Comparison of ENCODE assay signal across 17 cellular contexts in the genomic region with DNA sequence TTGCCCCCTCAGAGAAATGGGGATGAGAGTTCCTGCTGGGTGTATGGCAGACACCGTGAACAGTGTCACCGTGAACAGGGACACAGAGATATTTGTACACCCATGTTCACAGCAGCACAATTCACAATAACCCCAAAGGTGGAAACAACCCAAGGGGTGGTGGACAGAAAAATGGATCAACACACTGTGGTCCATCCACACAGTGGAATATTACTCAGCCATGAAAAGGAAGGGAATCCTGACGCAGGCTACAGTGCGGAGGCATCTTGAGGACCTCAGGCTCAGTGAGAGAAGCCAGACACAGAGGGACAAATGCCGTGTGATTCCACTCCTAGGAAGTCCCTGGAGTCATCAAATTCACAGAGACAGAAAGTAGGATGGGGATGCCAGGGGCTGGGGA. TPM values are rescaled to one million over a fixed set of nuclear protein-coding genes. Genes with fewer than 3 reads are reported as not detected.
DNase-seq lines count a peak whose midpoint lies in the region; ATAC-seq, FAIRE-seq and TF ChIP-seq lines count a peak whose summit lies in the region.
"Had no signal": no experiment of that assay in that cellular context is flagged by ENCODE, and none has a peak within 500 bp of the region (broad histone marks: within the 10 kb centered on the region; RNA-seq: fewer than 3 reads in every experiment).

No MANE protein-coding gene starts in this region.

- TF ChIP-seq CTCF in HepG2 (CRISPR knock-in tag; IDR thresholded peaks at IDR 0.05) (no peak), right lobe of liver (IDR thresholded peaks at IDR 0.05) (no peak), bronchial epithelial cell (IDR thresholded peaks at IDR 0.05; ENCODE audit: insufficient read depth, low read length, severe bottlenecking) (no peak), osteoblast (IDR thresholded peaks at IDR 0.05; ENCODE audit: extremely low read depth, low read depth, low read length) (no peak), upper lobe of right lung (IDR thresholded peaks at IDR 0.05) (no peak)

- no TSS peak for BruUV-seq in HepG2 (replicated peaks; lab: Mats Ljungman, UMichigan)

- H3K79me2 ChIP-seq in HepG2 (ENCODE audit: insufficient read depth, low read length) (no peaks in the 10 kb centered on the region), osteoblast (ENCODE audit: insufficient read depth, low read length) (no peaks in the 10 kb centered on the region)

- TF ChIP-seq EP300 in HepG2 (IDR thresholded peaks at IDR 0.05; ENCODE audit: low read depth in 2 of 2, low read length in 2 of 2) (no peak), HepG2 (CRISPR knock-in tag; IDR thresholded peaks at IDR 0.05; ENCODE audit: borderline replicate concordance) (no peak)

- H3K36me3 ChIP-seq in HepG2 (replicated peaks in 1 of 2; ENCODE audit: control insufficient read depth in 1 of 2, insufficient read depth in 2 of 2, low read length in 2 of 2) (no peaks in the 10 kb centered on the region), right lobe of liver (no peaks in the 10 kb centered on the region), bronchial epithelial cell (ENCODE audit: control insufficient read depth, insufficient read depth, low read length) (no peaks in the 10 kb centered on the region), osteoblast (ENCODE audit: insufficient read depth, low read length) (no peaks in the 10 kb centered on the region), upper lobe of right lung (no peaks in the 10 kb centered on the region)

- TF ChIP-seq RAD21 in HepG2 (CRISPR knock-in tag; IDR thresholded peaks at IDR 0.05): no peak

- H3K9ac ChIP-seq in HepG2 (ENCODE audit: insufficient read depth, low read depth, low read length): no peak overlapping the region
- H3K9ac ChIP-seq: BLaER1 treated with 17β-estradiol and CSF1 and Interleukin-3, amounts not matched to agents 10 nM and 100 nM had no signal

- TF ChIP-seq POLR2A in HepG2 (IDR thresholded peaks at IDR 0.05; ENCODE audit: insufficient read depth in 1 of 2, low read depth in 2 of 2, low read length in 2 of 2) (no peak), right lobe of liver (IDR thresholded peaks at IDR 0.05) (no peak)

- no peak overlapping the region for H3K27ac ChIP-seq in HepG2 (ENCODE audit: extremely low read length, insufficient read depth, low read length)
- no peak overlapping the region for H3K27ac ChIP-seq in right lobe of liver
- H3K27ac ChIP-seq in osteoblast (ENCODE audit: low read depth, low read length): no peak overlapping the region
- H3K27ac ChIP-seq in upper lobe of right lung: no peak overlapping the region
- H3K27ac ChIP-seq: BLaER1 treated with 17β-estradiol and CSF1 and Interleukin-3, amounts not matched to agents 10 nM and 100 nM had no signal

- FAIRE-seq in HepG2 (lab: Jason Lieb, UNC) (no peak), bronchial epithelial cell (lab: Jason Lieb, UNC) (peak; percentile 76)
- FAIRE-seq: GM19239 had no signal

- CTCF ChIA-PET in HepG2 (lab: Yijun Ruan, JAX; ENCODE audit: low intra/inter-chr PET ratio, low total read pairs): no interaction called here

- H3K9me3 ChIP-seq in HepG2 (ENCODE audit: low read length): no peaks in the 10 kb centered on the region
- H3K9me3 ChIP-seq in right lobe of liver: no peaks in the 10 kb centered on the region
- H3K9me3 ChIP-seq in osteoblast (ENCODE audit: low read depth, low read length): no peaks in the 10 kb centered on the region
- no peaks in the 10 kb centered on the region for H3K9me3 ChIP-seq in upper lobe of right lung
- H3K9me3 ChIP-seq: BLaER1 treated with 17β-estradiol and CSF1 and Interleukin-3, amounts not matched to agents 10 nM and 100 nM had no signal

- POLR2A ChIA-PET in HepG2 (lab: Yijun Ruan, JAX): no interaction called here

- H3K4me3 ChIP-seq in HepG2 (replicated peaks in 1 of 3; ENCODE audit: insufficient read depth in 1 of 3, low read depth in 2 of 3, low read length in 3 of 3): no peak overlapping the region
- no peak overlapping the region for H3K4me3 ChIP-seq in right lobe of liver
- H3K4me3 ChIP-seq in bronchial epithelial cell (ENCODE audit: low read depth, low read length): no peak overlapping the region
- no peak overlapping the region for H3K4me3 ChIP-seq in osteoblast (ENCODE audit: insufficient read depth, low read length)
- no peak overlapping the region for H3K4me3 ChIP-seq in upper lobe of right lung
- H3K4me3 ChIP-seq: BLaER1 treated with 17β-estradiol and CSF1 and Interleukin-3, amounts not matched to agents 10 nM and 100 nM had no signal

- H4K20me1 ChIP-seq in HepG2 (ENCODE audit: insufficient read depth, low read length) (no peaks in the 10 kb centered on the region), osteoblast (ENCODE audit: insufficient read depth, low read length) (no peaks in the 10 kb centered on the region)

- no peaks in the 10 kb centered on the region for H3K27me3 ChIP-seq in HepG2 (ENCODE audit: control insufficient read depth in 1 of 2, insufficient read depth in 2 of 2, low read length in 2 of 2)
- H3K27me3 ChIP-seq in right lobe of liver: no peaks in the 10 kb centered on the region
- H3K27me3 ChIP-seq in bronchial epithelial cell (ENCODE audit: control insufficient read depth, insufficient read depth, low read length): no peaks in the 10 kb centered on the region
- no peaks in the 10 kb centered on the region for H3K27me3 ChIP-seq in osteoblast (ENCODE audit: insufficient read depth, low read length)
- peaks cover 9% of the 10 kb centered on the region for H3K27me3 ChIP-seq in upper lobe of right lung
- H3K27me3 ChIP-seq: BLaER1 treated with 17β-estradiol and CSF1 and Interleukin-3, amounts not matched to agents 10 nM and 100 nM had no signal

- H2AFZ ChIP-seq in HepG2 (ENCODE audit: low read length): no peak overlapping the region
- no peak overlapping the region for H2AFZ ChIP-seq in osteoblast (ENCODE audit: low read length)

- H3K4me1 ChIP-seq in HepG2 (ENCODE audit: insufficient read depth, low read length): peaks cover 12% of the 10 kb centered on the region
- H3K4me1 ChIP-seq in right lobe of liver: no peaks in the 10 kb centered on the region
- no peaks in the 10 kb centered on the region for H3K4me1 ChIP-seq in osteoblast (ENCODE audit: insufficient read depth, low read length)
- H3K4me1 ChIP-seq in upper lobe of right lung: no peaks in the 10 kb centered on the region

- WGBS in HepG2 (ENCODE audit: low lambda C conversion rate): 73% methylated on average over 5 of the region's 5 CpGs
- WGBS in right lobe of liver (ENCODE audit: insufficient coverage, low coverage, low lambda C conversion rate, missing lambda C conversion rate): 86% methylated on average over 1 of the region's 5 CpGs

- DNase-seq in HepG2 (ENCODE audit: low spot score): no peak
- DNase-seq in right lobe of liver: no peak
- no peak for DNase-seq in bronchial epithelial cell (ENCODE audit: low read depth)
- peak; percentile 58 for DNase-seq in osteoblast (ENCODE audit: insufficient read length, low spot score, missing footprints)
- DNase-seq in activated naive CD4-positive, alpha-beta T cell treated with anti-CD3 and anti-CD28 coated beads, Interleukin-2, amount 50 U/mL, for 16 hours: no peak
- no peak for DNase-seq in NCI-H1048 (lab: John Stamatoyannopoulos, UW)
- no peak for DNase-seq in upper lobe of right lung
- DNase-seq: 8988T; ACHN; CD4-positive, CD25-positive, alpha-beta regulatory T cell; DMS53; GF-D8 had no signal

- intact Hi-C loops in HepG2 (cut with micrococcal nuclease; ENCODE audit: unreplicated experiment) (no loop called here), right lobe of liver (cut with DNase I) (no loop called here), upper lobe of right lung (cut with DNase I) (no loop called here)

- no peak for ATAC-seq in HepG2
- ATAC-seq in right lobe of liver: no peak
- ATAC-seq in upper lobe of right lung: no peak
- ATAC-seq: HCT116 had no signal

- in situ Hi-C loops in HepG2 (cut with HindIII; ENCODE audit: extremely low pct_ligation_motif_present, low pct_unique_long_range_greater_than_20kb): no loop called here

- H3K4me2 ChIP-seq in HepG2 (ENCODE audit: low read depth, low read length) (no peak overlapping the region), osteoblast (ENCODE audit: insufficient read depth, low read length) (no peak overlapping the region)
- H3K4me2 ChIP-seq: BLaER1 treated with 17β-estradiol and CSF1 and Interleukin-3, amounts not matched to agents 10 nM and 100 nM had no signal

RNA-seq across cellular contexts. Expression of a gene that starts 7.6 kb away (rescaled TPM):
- total RNA-seq in HepG2 (2016; rRNA removed; fragmentation: Illumina TruSeq; extraction: Trizol) (0.14 and 0.31 TPM in 2 replicates), right lobe of liver (1 to 10 TPM in 1 of 6 experiments, under 1 TPM in 5; 0.07 to 1.6 (median 0.34) TPM), bronchial epithelial cell (not detected in 2 replicates), osteoblast (not detected in 2 replicates), upper lobe of right lung (not detected)
- total RNA-seq in HepG2 (2016; cell fraction: cytosol; rRNA removed; fragmentation: Illumina TruSeq; extraction: Trizol; ENCODE audit: low read depth): 0.35 TPM in 1 of 2 replicates, not detected in the other
- total RNA-seq in HepG2 (2016; cell fraction: insoluble cytoplasmic fraction; rRNA removed; fragmentation: Illumina TruSeq; extraction: Trizol): 0.16 and 0.30 TPM in 2 replicates
- total RNA-seq in HepG2 (2016; cell fraction: membrane; rRNA removed; fragmentation: Illumina TruSeq; extraction: Trizol): 0.12 and 0.28 TPM in 2 replicates
- 0.66 and 0.68 TPM in 2 replicates for total RNA-seq in HepG2 (2016; cell fraction: nucleus; rRNA removed; fragmentation: Illumina TruSeq; extraction: Trizol)
- polyA plus RNA-seq in HepG2 (2011; rRNA removed): 0.84 and 0.91 TPM in 2 replicates
- 0.23 and 0.43 TPM in 2 replicates for polyA plus RNA-seq in HepG2 (2011; cell fraction: cytosol; rRNA removed)
- polyA plus RNA-seq in HepG2 (2011; cell fraction: nucleus; rRNA removed): 3.4 and 3.5 TPM in 2 replicates
- polyA plus RNA-seq in HepG2 (2012): 2.1 and 2.4 TPM in 2 replicates
- 0.07 and 0.20 TPM in 2 replicates for polyA plus RNA-seq in HepG2 (2016; cell fraction: cytosol; fragmentation: Illumina TruSeq; extraction: Trizol; ENCODE audit: low read depth)
- 0.19 and 0.47 TPM in 2 replicates for polyA plus RNA-seq in HepG2 (2016; cell fraction: insoluble cytoplasmic fraction; fragmentation: Illumina TruSeq; extraction: Trizol; ENCODE audit: low read depth)
- 0.15 and 0.30 TPM in 2 replicates for polyA plus RNA-seq in HepG2 (2016; cell fraction: membrane; fragmentation: Illumina TruSeq; extraction: Trizol; ENCODE audit: low read depth)
- 1.6 and 1.9 TPM in 2 replicates for polyA plus RNA-seq in HepG2 (2016; cell fraction: nucleus; fragmentation: Illumina TruSeq; extraction: Trizol; ENCODE audit: insufficient read depth, low read depth)
- polyA minus RNA-seq in HepG2 (2011; rRNA and poly(A)+ RNA removed; ENCODE audit: low replicate concordance): 0.44 and 0.56 TPM in 2 replicates
- polyA minus RNA-seq in HepG2 (2011; cell fraction: cytosol; rRNA and poly(A)+ RNA removed): 0.40 TPM in 1 of 2 replicates, not detected in the other
- polyA minus RNA-seq in HepG2 (2011; cell fraction: nucleus; rRNA and poly(A)+ RNA removed): 0.75 and 0.77 TPM in 2 replicates
- polyA plus RNA-seq: CD4-positive, CD25-positive, alpha-beta regulatory T cell; IgD-negative memory B cell had no signal

RNA-seq across cellular contexts. Expression of a gene that starts 31.1 kb away (rescaled TPM):
- total RNA-seq in HepG2 (2016; rRNA removed; fragmentation: Illumina TruSeq; extraction: Trizol) (20.0 and 56.0 TPM in 2 replicates), right lobe of liver (10 to 100 TPM; 32.0 to 59.9 (median 40.4) TPM), bronchial epithelial cell (37.9 and 41.6 TPM in 2 replicates), osteoblast (37.7 and 39.4 TPM in 2 replicates), upper lobe of right lung (71.4 TPM)
- total RNA-seq in HepG2 (2016; cell fraction: cytosol; rRNA removed; fragmentation: Illumina TruSeq; extraction: Trizol; ENCODE audit: low read depth): 14.5 and 16.6 TPM in 2 replicates
- total RNA-seq in HepG2 (2016; cell fraction: insoluble cytoplasmic fraction; rRNA removed; fragmentation: Illumina TruSeq; extraction: Trizol): 22.2 and 58.2 TPM in 2 replicates
- total RNA-seq in HepG2 (2016; cell fraction: membrane; rRNA removed; fragmentation: Illumina TruSeq; extraction: Trizol): 36.2 and 36.4 TPM in 2 replicates
- total RNA-seq in HepG2 (2016; cell fraction: nucleus; rRNA removed; fragmentation: Illumina TruSeq; extraction: Trizol): 45.5 and 60.9 TPM in 2 replicates
- polyA plus RNA-seq in HepG2 (2011; rRNA removed): 42.6 and 55.5 TPM in 2 replicates
- polyA plus RNA-seq in HepG2 (2011; cell fraction: cytosol; rRNA removed): 34.0 and 56.6 TPM in 2 replicates
- 87.2 and 112 TPM in 2 replicates for polyA plus RNA-seq in HepG2 (2011; cell fraction: nucleus; rRNA removed)
- polyA plus RNA-seq in HepG2 (2012): 29.1 and 45.2 TPM in 2 replicates
- polyA plus RNA-seq in HepG2 (2016; cell fraction: cytosol; fragmentation: Illumina TruSeq; extraction: Trizol; ENCODE audit: low read depth): 21.6 and 23.7 TPM in 2 replicates
- polyA plus RNA-seq in HepG2 (2016; cell fraction: insoluble cytoplasmic fraction; fragmentation: Illumina TruSeq; extraction: Trizol; ENCODE audit: low read depth): 19.8 and 29.4 TPM in 2 replicates
- 31.3 and 31.9 TPM in 2 replicates for polyA plus RNA-seq in HepG2 (2016; cell fraction: membrane; fragmentation: Illumina TruSeq; extraction: Trizol; ENCODE audit: low read depth)
- 109 and 110 TPM in 2 replicates for polyA plus RNA-seq in HepG2 (2016; cell fraction: nucleus; fragmentation: Illumina TruSeq; extraction: Trizol; ENCODE audit: insufficient read depth, low read depth)
- polyA minus RNA-seq in HepG2 (2011; rRNA and poly(A)+ RNA removed; ENCODE audit: low replicate concordance): 99.1 and 126 TPM in 2 replicates
- 41.8 and 46.2 TPM in 2 replicates for polyA minus RNA-seq in HepG2 (2011; cell fraction: cytosol; rRNA and poly(A)+ RNA removed)
- 16.4 and 18.6 TPM in 2 replicates for polyA minus RNA-seq in HepG2 (2011; cell fraction: nucleus; rRNA and poly(A)+ RNA removed)

RNA-seq across cellular contexts. Expression of a gene that starts 38.3 kb away (rescaled TPM):
- total RNA-seq in HepG2 (2016; rRNA removed; fragmentation: Illumina TruSeq; extraction: Trizol) (0.07 TPM in 1 of 2 replicates, not detected in the other), right lobe of liver (1 to 10 TPM in 3 of 6 experiments, under 1 TPM in 3; 0.53 to 2.2 (median 0.97) TPM), bronchial epithelial cell (0.26 and 0.90 TPM in 2 replicates), osteoblast (not detected in 2 replicates), upper lobe of right lung (22.3 TPM)
- not detected in 2 replicates for total RNA-seq in HepG2 (2016; cell fraction: cytosol; rRNA removed; fragmentation: Illumina TruSeq; extraction: Trizol; ENCODE audit: low read depth)
- 0.09 TPM in 1 of 2 replicates, not detected in the other for total RNA-seq in HepG2 (2016; cell fraction: insoluble cytoplasmic fraction; rRNA removed; fragmentation: Illumina TruSeq; extraction: Trizol)
- total RNA-seq in HepG2 (2016; cell fraction: membrane; rRNA removed; fragmentation: Illumina TruSeq; extraction: Trizol): not detected in 2 replicates
- not detected in 2 replicates for total RNA-seq in HepG2 (2016; cell fraction: nucleus; rRNA removed; fragmentation: Illumina TruSeq; extraction: Trizol)
- polyA plus RNA-seq in HepG2 (2011; rRNA removed): 0.09 and 0.33 TPM in 2 replicates
- not detected in 2 replicates for polyA plus RNA-seq in HepG2 (2011; cell fraction: cytosol; rRNA removed)
- polyA plus RNA-seq in HepG2 (2011; cell fraction: nucleus; rRNA removed): 1.2 and 1.8 TPM in 2 replicates
- polyA plus RNA-seq in HepG2 (2012): not detected in 2 replicates
- polyA plus RNA-seq in HepG2 (2016; cell fraction: cytosol; fragmentation: Illumina TruSeq; extraction: Trizol; ENCODE audit: low read depth): not detected in 2 replicates
- not detected in 2 replicates for polyA plus RNA-seq in HepG2 (2016; cell fraction: insoluble cytoplasmic fraction; fragmentation: Illumina TruSeq; extraction: Trizol; ENCODE audit: low read depth)
- not detected in 2 replicates for polyA plus RNA-seq in HepG2 (2016; cell fraction: membrane; fragmentation: Illumina TruSeq; extraction: Trizol; ENCODE audit: low read depth)
- polyA plus RNA-seq in HepG2 (2016; cell fraction: nucleus; fragmentation: Illumina TruSeq; extraction: Trizol; ENCODE audit: insufficient read depth, low read depth): 0.29 TPM in 1 of 2 replicates, not detected in the other
- polyA minus RNA-seq in HepG2 (2011; rRNA and poly(A)+ RNA removed; ENCODE audit: low replicate concordance): 0.19 TPM in 1 of 2 replicates, not detected in the other
- not detected in 2 replicates for polyA minus RNA-seq in HepG2 (2011; cell fraction: cytosol; rRNA and poly(A)+ RNA removed)
- polyA minus RNA-seq in HepG2 (2011; cell fraction: nucleus; rRNA and poly(A)+ RNA removed): 0.25 TPM in 1 of 2 replicates, not detected in the other
- total RNA-seq: H4 had no signal
